Comparison of ENCODE assay signal across 16 cellular contexts in genomic region chr6:95078457-95078856, GRCh38.
DNase-seq lines count a peak whose midpoint lies in the region; ATAC-seq and TF ChIP-seq lines count a peak whose summit lies in the region.
"Had no signal": no experiment of that assay in that cellular context is flagged by ENCODE, and none has a peak within 500 bp of the region (broad histone marks: within the 10 kb centered on the region; RNA-seq: fewer than 3 reads in every experiment).

No MANE protein-coding gene starts in this region.

- no peaks in the 10 kb centered on the region for H4K20me1 ChIP-seq in GM23338 (replicated peaks; ENCODE audit: insufficient read depth)

- no peaks in the 10 kb centered on the region for H3K79me2 ChIP-seq in GM23338 (replicated peaks; ENCODE audit: insufficient read depth)

- TF ChIP-seq CTCF in GM23338 (conservative IDR thresholded peaks at IDR 0.05; ENCODE audit: low read depth in 2 of 2) (peak in 1 of 2 experiments; percentile 47; a peak in 3 of 4 replicates), neural crest cell (conservative IDR thresholded peaks at IDR 0.05) (peak; percentile 16), right atrium auricular region (IDR thresholded peaks at IDR 0.05) (no peak)

- no peaks in the 10 kb centered on the region for H3K36me3 ChIP-seq in GM23338 (ENCODE audit: insufficient read depth)
- H3K36me3 ChIP-seq in right atrium auricular region: no peaks in the 10 kb centered on the region

- no peaks in the 10 kb centered on the region for H3K4me1 ChIP-seq in GM23338 (ENCODE audit: insufficient read depth)
- H3K4me1 ChIP-seq in right atrium auricular region: no peaks in the 10 kb centered on the region

- H3K4me3 Mint-ChIP-seq in GM23338 (no peak overlapping the region), neural crest cell (no peak overlapping the region)
- H3K4me3 Mint-ChIP-seq: B cell; CD4-positive, alpha-beta memory T cell had no signal

- no peak overlapping the region for H3K27ac ChIP-seq in GM23338 (ENCODE audit: low read depth)
- no peak overlapping the region for H3K27ac ChIP-seq in right atrium auricular region

- ATAC-seq in GM23338: no peak

- H3K4me2 ChIP-seq in GM23338: no peak overlapping the region

- no peaks in the 10 kb centered on the region for H3K36me3 Mint-ChIP-seq in GM23338 (ENCODE audit: low read depth)
- H3K36me3 Mint-ChIP-seq in neural crest cell (ENCODE audit: low read depth): no peaks in the 10 kb centered on the region
- H3K36me3 Mint-ChIP-seq: CD4-positive, alpha-beta memory T cell had no signal

- H3K27me3 ChIP-seq in GM23338 (ENCODE audit: insufficient read depth): no peaks in the 10 kb centered on the region
- no peaks in the 10 kb centered on the region for H3K27me3 ChIP-seq in right atrium auricular region

- no peak overlapping the region for H3K27ac Mint-ChIP-seq in GM23338
- no peak overlapping the region for H3K27ac Mint-ChIP-seq in neural crest cell (ENCODE audit: unreplicated experiment)
- H3K27ac Mint-ChIP-seq: B cell; CD4-positive, alpha-beta memory T cell had no signal

- H3K4me1 Mint-ChIP-seq in GM23338 (no peaks in the 10 kb centered on the region), neural crest cell (no peaks in the 10 kb centered on the region)
- H3K4me1 Mint-ChIP-seq: B cell; CD4-positive, alpha-beta memory T cell had no signal

- H3K27me3 Mint-ChIP-seq in GM23338 (ENCODE audit: insufficient read depth, low read depth, poor library complexity) (no peaks in the 10 kb centered on the region), neural crest cell (ENCODE audit: low read depth) (no peaks in the 10 kb centered on the region)
- H3K27me3 Mint-ChIP-seq: B cell; CD4-positive, alpha-beta memory T cell had no signal

- H3K9me3 Mint-ChIP-seq in GM23338 (no peaks in the 10 kb centered on the region), neural crest cell (no peaks in the 10 kb centered on the region)

- H2AFZ ChIP-seq in GM23338: no peak overlapping the region

- H3K9me2 ChIP-seq in GM23338 (ENCODE audit: insufficient read depth): no peaks in the 10 kb centered on the region

- H3K4me3 ChIP-seq in GM23338 (no peak overlapping the region), right atrium auricular region (no peak overlapping the region)

- no peaks in the 10 kb centered on the region for H3K9me3 ChIP-seq in right atrium auricular region

- DNase-seq in DMS53 (lab: John Stamatoyannopoulos, UW) (peak; percentile 2), DMS53 treated with DMSO at 0.1 percent for 48 hours (lab: John Stamatoyannopoulos, UW; ENCODE audit: unreplicated experiment) (no peak), GM23338 (ENCODE audit: low spot score) (peak; percentile 16), OCI-M1 (lab: John Stamatoyannopoulos, UW) (peak; percentile 20), neural crest cell (ENCODE audit: low read depth, low spot score) (no peak), right atrium auricular region (ENCODE audit: low spot score) (no peak), COR-L47 (lab: John Stamatoyannopoulos, UW) (no peak)
- DNase-seq in activated naive CD4-positive, alpha-beta T cell treated with anti-CD3 and anti-CD28 coated beads, Interleukin-2, amount 50 U/mL, for 16 hours: no peak
- DNase-seq: C1 segment of cervical spinal cord; CD4-positive, alpha-beta memory T cell; DMS79 treated with DMSO at 0.1 percent for 48 hours; EL; HCEC 1CT; IMR-90; KBM-7 had no signal

- H3F3A ChIP-seq in GM23338 (replicated peaks; ENCODE audit: low read depth): no peaks in the 10 kb centered on the region

TF ChIP-seq in GM23338, 12 proteins besides CTCF, POLR2A, EP300 and RAD21 (continues in another document):
- TF ChIP-seq ZNF462 (CRISPR knock-in tag; IDR thresholded peaks at IDR 0.05): no peak
- TF ChIP-seq ZNF331 (CRISPR knock-in tag; IDR thresholded peaks at IDR 0.05; ENCODE audit: low read depth): no peak
- TF ChIP-seq, protein P1, sequence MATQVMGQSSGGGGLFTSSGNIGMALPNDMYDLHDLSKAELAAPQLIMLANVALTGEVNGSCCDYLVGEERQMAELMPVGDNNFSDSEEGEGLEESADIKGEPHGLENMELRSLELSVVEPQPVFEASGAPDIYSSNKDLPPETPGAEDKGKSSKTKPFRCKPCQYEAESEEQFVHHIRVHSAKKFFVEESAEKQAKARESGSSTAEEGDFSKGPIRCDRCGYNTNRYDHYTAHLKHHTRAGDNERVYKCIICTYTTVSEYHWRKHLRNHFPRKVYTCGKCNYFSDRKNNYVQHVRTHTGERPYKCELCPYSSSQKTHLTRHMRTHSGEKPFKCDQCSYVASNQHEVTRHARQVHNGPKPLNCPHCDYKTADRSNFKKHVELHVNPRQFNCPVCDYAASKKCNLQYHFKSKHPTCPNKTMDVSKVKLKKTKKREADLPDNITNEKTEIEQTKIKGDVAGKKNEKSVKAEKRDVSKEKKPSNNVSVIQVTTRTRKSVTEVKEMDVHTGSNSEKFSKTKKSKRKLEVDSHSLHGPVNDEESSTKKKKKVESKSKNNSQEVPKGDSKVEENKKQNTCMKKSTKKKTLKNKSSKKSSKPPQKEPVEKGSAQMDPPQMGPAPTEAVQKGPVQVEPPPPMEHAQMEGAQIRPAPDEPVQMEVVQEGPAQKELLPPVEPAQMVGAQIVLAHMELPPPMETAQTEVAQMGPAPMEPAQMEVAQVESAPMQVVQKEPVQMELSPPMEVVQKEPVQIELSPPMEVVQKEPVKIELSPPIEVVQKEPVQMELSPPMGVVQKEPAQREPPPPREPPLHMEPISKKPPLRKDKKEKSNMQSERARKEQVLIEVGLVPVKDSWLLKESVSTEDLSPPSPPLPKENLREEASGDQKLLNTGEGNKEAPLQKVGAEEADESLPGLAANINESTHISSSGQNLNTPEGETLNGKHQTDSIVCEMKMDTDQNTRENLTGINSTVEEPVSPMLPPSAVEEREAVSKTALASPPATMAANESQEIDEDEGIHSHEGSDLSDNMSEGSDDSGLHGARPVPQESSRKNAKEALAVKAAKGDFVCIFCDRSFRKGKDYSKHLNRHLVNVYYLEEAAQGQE (IDR thresholded peaks at IDR 0.05; ENCODE audit: unreplicated experiment): no peak
- TF ChIP-seq ZNF114 (CRISPR knock-in tag; IDR thresholded peaks at IDR 0.05): no peak
- no peak for TF ChIP-seq EZH2 (IDR thresholded peaks at IDR 0.05; ENCODE audit: low read depth, unreplicated experiment)
- no peak for TF ChIP-seq NANOG (IDR thresholded peaks at IDR 0.05; ENCODE audit: borderline replicate concordance)
- no peak for TF ChIP-seq CREB1 (CRISPR knock-in tag; IDR thresholded peaks at IDR 0.05; ENCODE audit: low read depth)

Comparison
In these comparisons a context has a peak if more than half of its experiments do, and no peak if none do; other contexts are left out.
1. DNase-seq: peak in DMS53 (single experiment), GM23338 (single experiment) and OCI-M1 (single experiment); none in DMS53 treated with DMSO at 0.1 percent for 48 hours (single experiment), neural crest cell (single experiment), activated naive CD4-positive, alpha-beta T cell treated with anti-CD3 and anti-CD28 coated beads, Interleukin-2, amount 50 U/mL, for 16 hours (single experiment), right atrium auricular region (single experiment) and COR-L47 (single experiment).